In genomic region chr16:20875358-20875656, GRCh38 we compare ENCODE assay signal across 1 cellular context.
TF ChIP-seq lines count a peak whose summit lies in the region.

No MANE protein-coding gene starts in this region.

TF ChIP-seq in WTC11, 78 proteins besides CTCF, POLR2A, EP300 and RAD21 (continued from another document):
- TF ChIP-seq ZNF138 (CRISPR knock-in tag; conservative IDR thresholded peaks at IDR 0.05) (no peak), SP1 (CRISPR knock-in tag; conservative IDR thresholded peaks at IDR 0.05) (no peak), ZNF396 (CRISPR knock-in tag; IDR thresholded peaks at IDR 0.05; ENCODE audit: borderline replicate concordance) (no peak)
